ENCODE assay signal across 29 cellular contexts in genomic region chr3:184857099-184857498, GRCh38.
"Had no signal": no experiment of that assay in that cellular context is flagged by ENCODE, and none has a peak within 500 bp of the region (broad histone marks: within the 10 kb centered on the region; RNA-seq: fewer than 3 reads in every experiment).

No MANE protein-coding gene starts in this region.

- H3K27ac Mint-ChIP-seq: stimulated activated effector memory CD8-positive, alpha-beta T cell treated with anti-CD3 and anti-CD28 coated beads, Interleukin-12 subunit alpha, Interleukin-12 subunit beta, amount 100 ng/mL, for 72 hours; stimulated activated memory B cell treated with anti-CD40 and anti-IgM and Interleukin-4, amounts not matched to agents 10 μg/mL and 1 μg/mL and 100 μg/mL, for 72 hours; stimulated activated naive B cell treated with anti-CD40 and anti-IgM and Interleukin-4, amounts not matched to agents 10 μg/mL and 1 μg/mL and 100 μg/mL, for 72 hours; stimulated activated naive CD8-positive, alpha-beta T cell treated with anti-CD3 and anti-CD28 coated beads, Interleukin-15, Interleukin-2, amounts not matched to agents 100 ng/mL and 50 ng/mL, for 24 hours; type B pancreatic cell had no signal

- DNase-seq: stimulated activated CD4-positive, alpha-beta T cell treated with anti-CD3 and anti-CD28 coated beads, Interleukin-2, amount 100 ng/mL, for 48 hours; stimulated activated CD4-positive, alpha-beta T cell treated with anti-CD3 and anti-CD28 coated beads, Interleukin-4, amount 100 ng/mL, for 1 hour; stimulated activated CD4-positive, alpha-beta T cell treated with anti-CD3 and anti-CD28 coated beads, Interleukin-4, amount 100 ng/mL, for 24 hours; stimulated activated CD4-positive, alpha-beta T cell treated with anti-CD3 and anti-CD28 coated beads, Interleukin-4, amount 100 ng/mL, for 4 hours; stimulated activated CD8-positive, alpha-beta memory T cell treated with anti-CD3 and anti-CD28 coated beads, Interleukin-4, amount 100 ng/mL, for 48 hours; stimulated activated naive B cell treated with anti-CD40 and anti-IgM and Interleukin-4, amounts not matched to agents 10 μg/mL and 1 μg/mL and 100 μg/mL, for 72 hours; stimulated activated naive CD4-positive, alpha-beta T cell; stimulated activated naive CD4-positive, alpha-beta T cell treated with Interleukin-2 at 50 U/mL for 16 hours; stimulated activated naive CD8-positive, alpha-beta T cell treated with anti-CD3 and anti-CD28 coated beads, Interleukin-15, amount 100 ng/mL, for 72 hours; stimulated activated naive CD8-positive, alpha-beta T cell treated with anti-CD3 and anti-CD28 coated beads, Interleukin-15, Interleukin-2, amounts not matched to agents 100 U/mL and 50 U/mL, for 24 hours; stomach; substantia nigra; testis; thyroid gland; tibial artery; transverse colon; trophoblast cell; upper lobe of left lung; upper lobe of right lung; uterus had no signal

- H3K9me3 ChIP-seq: stomach, suprapubic skin, testis, thoracic aorta, thyroid gland, tibial artery, tibial nerve, transverse colon, upper lobe of left lung, upper lobe of right lung, uterus, vagina had no signal

- H3K9me3 Mint-ChIP-seq: stimulated activated effector memory CD8-positive, alpha-beta T cell treated with anti-CD3 and anti-CD28 coated beads, Interleukin-12 subunit alpha, Interleukin-12 subunit beta, amount 100 ng/mL, for 72 hours; stimulated activated memory B cell treated with anti-CD40 and anti-IgM and Interleukin-4, amounts not matched to agents 10 μg/mL and 1 μg/mL and 100 μg/mL, for 72 hours; stimulated activated naive B cell treated with anti-CD40 and anti-IgM and Interleukin-4, amounts not matched to agents 10 μg/mL and 1 μg/mL and 100 μg/mL, for 72 hours; stimulated activated naive CD8-positive, alpha-beta T cell treated with anti-CD3 and anti-CD28 coated beads, Interleukin-15, amount 100 ng/mL, for 72 hours; stimulated activated naive CD8-positive, alpha-beta T cell treated with anti-CD3 and anti-CD28 coated beads, Interleukin-15, Interleukin-2, amounts not matched to agents 100 ng/mL and 50 ng/mL, for 24 hours; type B pancreatic cell had no signal

- H3K4me3 ChIP-seq: stomach, suprapubic skin, testis, thoracic aorta, thyroid gland, tibial artery, tibial nerve, transverse colon, upper lobe of left lung, upper lobe of right lung, uterus, vagina had no signal

- H3K4me1 ChIP-seq: stomach, suprapubic skin, testis, thyroid gland, tibial artery, tibial nerve, transverse colon, upper lobe of left lung, upper lobe of right lung, uterus, vagina had no signal

- H3K36me3 ChIP-seq: uterus had no signal

- H3K27me3 Mint-ChIP-seq: stimulated activated memory B cell treated with anti-CD40 and anti-IgM and Interleukin-4, amounts not matched to agents 10 μg/mL and 1 μg/mL and 100 μg/mL, for 72 hours; stimulated activated naive B cell treated with anti-CD40 and anti-IgM and Interleukin-4, amounts not matched to agents 10 μg/mL and 1 μg/mL and 100 μg/mL, for 72 hours; stimulated activated naive CD8-positive, alpha-beta T cell treated with anti-CD3 and anti-CD28 coated beads, Interleukin-15, amount 100 ng/mL, for 72 hours; stimulated activated naive CD8-positive, alpha-beta T cell treated with anti-CD3 and anti-CD28 coated beads, Interleukin-15, Interleukin-2, amounts not matched to agents 100 ng/mL and 50 ng/mL, for 24 hours; type B pancreatic cell had no signal

- H3K4me3 Mint-ChIP-seq: stimulated activated effector memory CD8-positive, alpha-beta T cell treated with anti-CD3 and anti-CD28 coated beads, Interleukin-12 subunit alpha, Interleukin-12 subunit beta, amount 100 ng/mL, for 72 hours; stimulated activated memory B cell treated with anti-CD40 and anti-IgM and Interleukin-4, amounts not matched to agents 10 μg/mL and 1 μg/mL and 100 μg/mL, for 72 hours; stimulated activated naive B cell treated with anti-CD40 and anti-IgM and Interleukin-4, amounts not matched to agents 10 μg/mL and 1 μg/mL and 100 μg/mL, for 72 hours; stimulated activated naive CD8-positive, alpha-beta T cell treated with anti-CD3 and anti-CD28 coated beads, Interleukin-15, amount 100 ng/mL, for 72 hours; stimulated activated naive CD8-positive, alpha-beta T cell treated with anti-CD3 and anti-CD28 coated beads, Interleukin-15, Interleukin-2, amounts not matched to agents 100 ng/mL and 50 ng/mL, for 24 hours; type B pancreatic cell had no signal

- H3K4me1 Mint-ChIP-seq: stimulated activated effector memory CD8-positive, alpha-beta T cell treated with anti-CD3 and anti-CD28 coated beads, Interleukin-12 subunit alpha, Interleukin-12 subunit beta, amount 100 ng/mL, for 72 hours; stimulated activated memory B cell treated with anti-CD40 and anti-IgM and Interleukin-4, amounts not matched to agents 10 μg/mL and 1 μg/mL and 100 μg/mL, for 72 hours; stimulated activated naive B cell treated with anti-CD40 and anti-IgM and Interleukin-4, amounts not matched to agents 10 μg/mL and 1 μg/mL and 100 μg/mL, for 72 hours; stimulated activated naive CD8-positive, alpha-beta T cell treated with anti-CD3 and anti-CD28 coated beads, Interleukin-15, amount 100 ng/mL, for 72 hours had no signal

- ATAC-seq: stimulated activated effector memory CD8-positive, alpha-beta T cell treated with anti-CD3 and anti-CD28 coated beads, Interleukin-12 subunit alpha, Interleukin-12 subunit beta, amount 100 ng/mL, for 72 hours; stimulated activated memory B cell treated with anti-CD40 and anti-IgM and Interleukin-4, amounts not matched to agents 10 μg/mL and 1 μg/mL and 100 μg/mL, for 72 hours; stimulated activated naive B cell treated with anti-CD40 and anti-IgM and Interleukin-4, amounts not matched to agents 10 μg/mL and 1 μg/mL and 100 μg/mL, for 72 hours; stimulated activated naive CD8-positive, alpha-beta T cell treated with anti-CD3 and anti-CD28 coated beads, Interleukin-15, amount 100 ng/mL, for 72 hours; stimulated activated naive CD8-positive, alpha-beta T cell treated with anti-CD3 and anti-CD28 coated beads, Interleukin-15, Interleukin-2, amounts not matched to agents 100 U/mL and 50 U/mL, for 24 hours; upper lobe of right lung had no signal

- H3K27me3 ChIP-seq: stomach, suprapubic skin, testis, thyroid gland, tibial artery, tibial nerve, transverse colon, upper lobe of left lung, upper lobe of right lung, uterus, vagina had no signal

- H3K27ac ChIP-seq: stomach, suprapubic skin, testis, thoracic aorta, thyroid gland, tibial artery, tibial nerve, transverse colon, upper lobe of left lung, upper lobe of right lung, uterus, vagina had no signal

- FAIRE-seq: urothelium cell line had no signal
